ENCODE assay signal across 24 cellular contexts in genomic region chr7:128877756-128878120, GRCh38. TPM values are rescaled to one million over a fixed set of nuclear protein-coding genes. Genes with fewer than 3 reads are reported as not detected.
A peak's percentile ranks its signal among the peaks of the same experiment; 100 is the strongest.
DNase-seq lines count a peak whose midpoint lies in the region; ATAC-seq and TF ChIP-seq lines count a peak whose summit lies in the region.
"Had no signal": no experiment of that assay in that cellular context is flagged by ENCODE, and none has a peak within 500 bp of the region (broad histone marks: within the 10 kb centered on the region; RNA-seq: fewer than 3 reads in every experiment).

No MANE protein-coding gene starts in this region.

- H3K9me3 ChIP-seq in HEK293 (ENCODE audit: control insufficient read depth, insufficient read depth, low read depth, low read length) (no peaks in the 10 kb centered on the region), spleen (no peaks in the 10 kb centered on the region), neural progenitor cell (ENCODE audit: low read depth) (no peaks in the 10 kb centered on the region)
- H3K9me3 ChIP-seq: A549; BLaER1 treated with 17β-estradiol and CSF1 and Interleukin-3, amounts not matched to agents 10 nM and 100 nM; HAP-1 had no signal

- TF ChIP-seq CTCF in HEK293 (tag by site-specific recombination; IDR thresholded peaks at IDR 0.05) (no peak), spleen (IDR thresholded peaks at IDR 0.05 in 8 of 11, conservative IDR thresholded peaks at IDR 0.05 in 3 of 11) (no peak), neural progenitor cell (IDR thresholded peaks at IDR 0.05) (no peak)

- CTCF ChIA-PET in activated CD4-positive, alpha-beta T cell treated with anti-CD3 and anti-CD28 coated beads, Interleukin-2, amount 10 ng/mL, durations not matched to agents 7 days and 5 days (lab: Charles Lee) = interaction anchor here (0.7 kb wide), 2 partner anchors 129 to 512 kb away, joined by 3 to 5 read pairs; no protein-coding TSS in a partner anchor
- CTCF ChIA-PET in HEK293 (lab: Yijun Ruan, JAX) = interaction anchor here (6.5 to 7.0 kb wide), 2 partner anchors 15 to 450 kb away, joined by 56 to 85 read pairs; partner anchors contain the start of gene ATP6V1F

- no peak overlapping the region for H3K4me3 Mint-ChIP-seq in activated CD4-positive, alpha-beta T cell treated with anti-CD3 and anti-CD28 coated beads, Interleukin-2, amount 10 ng/mL, durations not matched to agents 7 days and 5 days
- H3K4me3 Mint-ChIP-seq in neural progenitor cell = no peak overlapping the region
- H3K4me3 Mint-ChIP-seq: CD8-positive, alpha-beta T cell had no signal

- no peak overlapping the region for H2AFZ ChIP-seq in neural progenitor cell (replicated peaks)
- H2AFZ ChIP-seq: GM23248 had no signal

- no peak overlapping the region for H3K27ac ChIP-seq in HEK293 (ENCODE audit: extremely low read depth, low read depth, low read length)
- no peak overlapping the region for H3K27ac ChIP-seq in spleen
- H3K27ac ChIP-seq in neural progenitor cell = no peak overlapping the region
- H3K27ac ChIP-seq: 22Rv1; A549; BLaER1 treated with 17β-estradiol and CSF1 and Interleukin-3, amounts not matched to agents 10 nM and 100 nM; GM23248; HL-60 had no signal

- no peak for TF ChIP-seq POLR2A in spleen (IDR thresholded peaks at IDR 0.05)

- H3K4me1 Mint-ChIP-seq in activated CD4-positive, alpha-beta T cell treated with anti-CD3 and anti-CD28 coated beads, Interleukin-2, amount 10 ng/mL, durations not matched to agents 7 days and 5 days = peaks cover 13% of the 10 kb centered on the region
- H3K4me1 Mint-ChIP-seq in neural progenitor cell = peaks cover 2% of the 10 kb centered on the region

- no peak overlapping the region for H3K9ac ChIP-seq in neural progenitor cell
- H3K9ac ChIP-seq: GM23248 had no signal

- no peak overlapping the region for H3K4me3 ChIP-seq in HEK293 (ENCODE audit: low read depth, low read length)
- no peak overlapping the region for H3K4me3 ChIP-seq in spleen
- H3K4me3 ChIP-seq in neural progenitor cell = no peak overlapping the region
- H3K4me3 ChIP-seq: A549; BLaER1 treated with 17β-estradiol and CSF1 and Interleukin-3, amounts not matched to agents 10 nM and 100 nM; GM12878; GM23248; HAP-1 had no signal

- 60 to 77% (median 68%) methylated on average over 3 to 4 of the region's 4 CpGs for WGBS in spleen, 5 donors

- H3K27me3 ChIP-seq in spleen (replicated peaks in 1 of 7) (peaks cover 0 to 4% (median 0%) of the 10 kb centered on the region in 7 donors), neural progenitor cell (no peaks in the 10 kb centered on the region)
- H3K27me3 ChIP-seq: BLaER1 treated with 17β-estradiol and CSF1 and Interleukin-3, amounts not matched to agents 10 nM and 100 nM had no signal

- no peak for DNase-seq in activated CD4-positive, alpha-beta T cell treated with anti-CD3 and anti-CD28 coated beads, Interleukin-2, amount 10 ng/mL, durations not matched to agents 7 days and 5 days
- no peak for DNase-seq in activated CD4-positive, alpha-beta T cell treated with anti-CD3 and anti-CD28 coated beads, Interleukin-2, amount 50 U/mL, for 4 hours
- DNase-seq in epidermal melanocyte (ENCODE audit: insufficient read length, low spot score) (peak; percentile 1), posterior vena cava (ENCODE audit: low spot score) (peak; percentile 2), spleen (no peak), neural progenitor cell (ENCODE audit: low spot score) (no peak)
- DNase-seq: Calu3; CD8-positive, alpha-beta T cell; DMS 273 treated with DMSO at 0.1 percent for 48 hours; DMS53; DND-41; EL; GM23248; IMR-90 had no signal

- H3K9me3 Mint-ChIP-seq in activated CD4-positive, alpha-beta T cell treated with anti-CD3 and anti-CD28 coated beads, Interleukin-2, amount 10 ng/mL, durations not matched to agents 7 days and 5 days = no peaks in the 10 kb centered on the region
- no peaks in the 10 kb centered on the region for H3K9me3 Mint-ChIP-seq in neural progenitor cell
- H3K9me3 Mint-ChIP-seq: CD8-positive, alpha-beta T cell had no signal

- H3K4me1 ChIP-seq in HEK293 (ENCODE audit: control insufficient read depth, insufficient read depth, low read length) = no peaks in the 10 kb centered on the region
- no peaks in the 10 kb centered on the region for H3K4me1 ChIP-seq in spleen
- H3K4me1 ChIP-seq in neural progenitor cell = peaks cover 3% of the 10 kb centered on the region
- H3K4me1 ChIP-seq: A549, HAP-1 had no signal

- no peaks in the 10 kb centered on the region for H4K20me1 ChIP-seq in neural progenitor cell (ENCODE audit: low read depth)

- no peaks in the 10 kb centered on the region for H3K36me3 Mint-ChIP-seq in activated CD4-positive, alpha-beta T cell treated with anti-CD3 and anti-CD28 coated beads, Interleukin-2, amount 10 ng/mL, durations not matched to agents 7 days and 5 days (ENCODE audit: low read depth)
- H3K36me3 Mint-ChIP-seq in neural progenitor cell = no peaks in the 10 kb centered on the region
- H3K36me3 Mint-ChIP-seq: CD8-positive, alpha-beta T cell had no signal

- no peaks in the 10 kb centered on the region for H3K79me2 ChIP-seq in neural progenitor cell (ENCODE audit: low read depth)

- no peaks in the 10 kb centered on the region for H3F3A ChIP-seq in neural progenitor cell (ENCODE audit: low read depth)

- POLR2A ChIA-PET in activated CD4-positive, alpha-beta T cell treated with anti-CD3 and anti-CD28 coated beads, Interleukin-2, amount 10 ng/mL, durations not matched to agents 7 days and 5 days (lab: Charles Lee) = no interaction called here
- POLR2A ChIA-PET in HEK293 (lab: Yijun Ruan, JAX) = interaction anchor here (0.6 kb wide), 1 partner anchor 8 kb away, joined by 4 read pairs; no protein-coding TSS in a partner anchor

- no peak for ATAC-seq in GM19023 (IDR thresholded peaks at IDR 0.05; ENCODE audit: unreplicated experiment)
- ATAC-seq: A549; CD8-positive, alpha-beta T cell; GM12878 had no signal

- intact Hi-C loops in posterior vena cava (cut with DNase I) (no loop called here), spleen (cut with DNase I; ENCODE audit: low total_unique reads) (no loop called here)

- H3K27me3 Mint-ChIP-seq in activated CD4-positive, alpha-beta T cell treated with anti-CD3 and anti-CD28 coated beads, Interleukin-2, amount 10 ng/mL, durations not matched to agents 7 days and 5 days = no peaks in the 10 kb centered on the region
- peaks cover 12% of the 10 kb centered on the region for H3K27me3 Mint-ChIP-seq in neural progenitor cell (ENCODE audit: insufficient read depth, low read depth)

- H3K27ac Mint-ChIP-seq in activated CD4-positive, alpha-beta T cell treated with anti-CD3 and anti-CD28 coated beads, Interleukin-2, amount 10 ng/mL, durations not matched to agents 7 days and 5 days = peak overlapping the region; percentile 74
- no peak overlapping the region for H3K27ac Mint-ChIP-seq in neural progenitor cell
- H3K27ac Mint-ChIP-seq: CD8-positive, alpha-beta T cell had no signal

- no peak overlapping the region for H3K4me2 ChIP-seq in neural progenitor cell
- H3K4me2 ChIP-seq: A549 had no signal

- H3K36me3 ChIP-seq in HEK293 (ENCODE audit: control insufficient read depth in 2 of 2, insufficient read depth in 1 of 2, low read length in 2 of 2) (no peaks in the 10 kb centered on the region), spleen (no peaks in the 10 kb centered on the region), neural progenitor cell (no peaks in the 10 kb centered on the region)
- H3K36me3 ChIP-seq: BLaER1 treated with 17β-estradiol and CSF1 and Interleukin-3, amounts not matched to agents 10 nM and 100 nM; HAP-1 had no signal

TF ChIP-seq in HEK293, 187 proteins besides CTCF, POLR2A, EP300 and RAD21:
- TF ChIP-seq RBAK (tag by site-specific recombination; IDR thresholded peaks at IDR 0.05) (no peak), ZNF174 (tag by site-specific recombination; IDR thresholded peaks at IDR 0.05) (no peak), ZBTB20 (tag by site-specific recombination; IDR thresholded peaks at IDR 0.05) (0 out of 2 replicates have a peak, but pooled peaks have one; percentile 22), ZNF777 (tag by site-specific recombination; IDR thresholded peaks at IDR 0.05; ENCODE audit: borderline replicate concordance) (no peak), ZNF660 (tag by site-specific recombination; IDR thresholded peaks at IDR 0.05) (no peak)

RNA-seq across cellular contexts. Expression of gene ATP6V1F, which starts 15.1 kb away (rescaled TPM):
- 100 to 1,000 TPM; 123 to 143 TPM for total RNA-seq in activated CD4-positive, alpha-beta T cell treated with anti-CD3 and anti-CD28 coated beads, Interleukin-2, amount 10 ng/mL, durations not matched to agents 7 days and 5 days
- total RNA-seq in posterior vena cava (100 to 1,000 TPM; 106 to 115 TPM), spleen (10 to 100 TPM; 78.3 to 95.5 (median 84.5) TPM), neural progenitor cell (ENCODE audit: low replicate concordance) (61.4 and 81.8 TPM in 2 replicates)
- 100 to 1,000 TPM; 205 to 285 (median 262) TPM for polyA plus RNA-seq in spleen

RNA-seq across cellular contexts. Expression of gene KCP, which starts 32.8 kb away (rescaled TPM):
- total RNA-seq in activated CD4-positive, alpha-beta T cell treated with anti-CD3 and anti-CD28 coated beads, Interleukin-2, amount 10 ng/mL, durations not matched to agents 7 days and 5 days = under 1 TPM; 0.10 to 0.12 TPM
- total RNA-seq in posterior vena cava (1 to 10 TPM in 1 of 2 donors, under 1 TPM in 1; 0.95 to 1.3 TPM), spleen (under 1 TPM; 0.14 to 0.89 (median 0.72) TPM), neural progenitor cell (ENCODE audit: low replicate concordance) (0.06 and 3.5 TPM in 2 replicates)
- polyA plus RNA-seq in spleen = 1 to 10 TPM in 1 of 3 donors, under 1 TPM in 2; 0.06 to 2.1 (median 0.35) TPM
- total RNA-seq: GM23248, H4, IMR-90 had no signal

RNA-seq across cellular contexts. Expression of gene FLNC, which starts 47.5 kb away (rescaled TPM):
- not detected for total RNA-seq in activated CD4-positive, alpha-beta T cell treated with anti-CD3 and anti-CD28 coated beads, Interleukin-2, amount 10 ng/mL, durations not matched to agents 7 days and 5 days
- 100 to 1,000 TPM; 440 to 856 TPM for total RNA-seq in posterior vena cava
- total RNA-seq in spleen = 1 to 10 TPM in 2 of 7 donors, under 1 TPM in 5; 0.21 to 1.8 (median 0.42) TPM
- polyA plus RNA-seq in spleen = 1 to 10 TPM in 1 of 3 donors, under 1 TPM in 2; 0.42 to 1.7 (median 0.93) TPM
- 6.7 and 23.7 TPM in 2 replicates for total RNA-seq in neural progenitor cell (ENCODE audit: low replicate concordance)

RNA-seq across cellular contexts. Expression of gene IRF5, which starts 60.0 kb away (rescaled TPM):
- total RNA-seq in activated CD4-positive, alpha-beta T cell treated with anti-CD3 and anti-CD28 coated beads, Interleukin-2, amount 10 ng/mL, durations not matched to agents 7 days and 5 days = 1 to 10 TPM; 6.5 to 6.7 TPM
- 10 to 100 TPM in 1 of 2 donors, 1 to 10 TPM in 1; 5.8 to 10.3 TPM for total RNA-seq in posterior vena cava
- total RNA-seq in spleen = 10 to 100 TPM; 34.7 to 56.3 (median 48.2) TPM
- polyA plus RNA-seq in spleen = 10 to 100 TPM; 26.2 to 41.8 (median 41.5) TPM
- total RNA-seq in neural progenitor cell (ENCODE audit: low replicate concordance) = 0.22 and 0.28 TPM in 2 replicates
- total RNA-seq: G401 had no signal

Comparison
In these comparisons a context has a peak if more than half of its experiments do, and no peak if none do; other contexts are left out.
1. DNase-seq: peak in epidermal melanocyte (single experiment) and posterior vena cava (single experiment); none in activated CD4-positive, alpha-beta T cell treated with anti-CD3 and anti-CD28 coated beads, Interleukin-2, amount 10 ng/mL, durations not matched to agents 7 days and 5 days (single experiment), activated CD4-positive, alpha-beta T cell treated with anti-CD3 and anti-CD28 coated beads, Interleukin-2, amount 50 U/mL, for 4 hours (0 of 2), spleen (single experiment) and neural progenitor cell (single experiment).
2. RNA of gene FLNC, which starts 47.5 kb away (total RNA-seq): 440 to 856 TPM in posterior vena cava; 6.7 to 23.7 TPM in neural progenitor cell, 0.21 to 1.8 TPM in spleen and not detected in activated CD4-positive, alpha-beta T cell treated with anti-CD3 and anti-CD28 coated beads, Interleukin-2, amount 10 ng/mL, durations not matched to agents 7 days and 5 days; every median in the first group is over 10 times any median in the second.